12 cellular contexts compared by ENCODE assay signal in the genomic region with DNA sequence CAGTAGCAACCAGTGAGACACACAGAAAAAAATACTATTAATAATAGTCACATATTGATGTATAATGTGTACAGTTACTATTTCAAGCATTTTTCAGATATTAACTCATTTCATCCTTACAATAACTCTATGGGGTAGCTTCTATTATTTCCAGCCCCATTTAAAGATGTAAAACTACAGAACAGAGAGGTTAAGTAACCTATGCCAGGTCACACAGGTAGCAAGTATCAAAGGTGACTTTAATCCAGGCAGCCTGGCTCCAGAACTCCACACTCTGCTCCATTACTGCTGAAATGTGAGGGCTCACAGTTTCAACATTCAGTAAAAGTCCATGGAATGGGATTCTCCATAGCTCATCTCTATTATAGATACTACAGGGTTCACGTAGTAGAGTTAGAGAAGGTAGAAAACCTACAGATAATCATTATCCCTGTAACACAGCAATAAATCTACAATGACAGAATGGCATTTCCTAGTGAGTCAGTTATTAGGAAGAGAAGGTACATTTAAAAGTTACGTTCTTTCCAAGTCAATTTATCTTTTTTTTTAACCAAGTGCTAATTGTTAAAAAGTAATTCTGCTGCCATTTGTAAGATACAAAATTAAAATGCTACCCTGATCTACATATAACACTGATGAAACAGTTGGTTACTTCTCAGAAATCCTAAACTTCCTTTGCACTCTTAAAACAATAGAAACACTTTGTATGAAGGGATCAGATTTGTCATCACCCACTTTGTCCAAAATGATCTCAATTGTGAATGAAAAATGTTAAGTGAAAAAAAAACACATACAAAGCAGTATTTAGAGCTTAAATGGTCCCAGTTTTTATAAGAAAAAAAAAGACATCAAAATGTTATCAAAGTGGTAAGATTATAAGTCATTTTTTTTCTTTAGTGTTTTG. TPM values are rescaled to one million over a fixed set of nuclear protein-coding genes. Genes with fewer than 3 reads are reported as not detected.
DNase-seq lines count a peak whose midpoint lies in the region; ATAC-seq, FAIRE-seq and TF ChIP-seq lines count a peak whose summit lies in the region.
"Had no signal": no experiment of that assay in that cellular context is flagged by ENCODE, and none has a peak within 500 bp of the region (broad histone marks: within the 10 kb centered on the region; RNA-seq: fewer than 3 reads in every experiment).

No MANE protein-coding gene starts in this region.

- no peak overlapping the region for H3K4me3 ChIP-seq in A549
- H3K4me3 ChIP-seq: SK-N-MC had no signal

- DNase-seq in A549 (ENCODE audit: low read depth in 1 of 2, low spot score in 1 of 2) (no peak), HT-29 (ENCODE audit: low spot score) (peak; percentile 24), chondrocyte (ENCODE audit: low spot score) (no peak), D721Med (ENCODE audit: insufficient read length, low spot score) (no peak), RKO (ENCODE audit: low spot score) (no peak)
- no peak for DNase-seq in activated CD4-positive, CD25-positive, alpha-beta regulatory T cell treated with anti-CD3 and anti-CD28 coated beads, Interleukin-2, amount 50 U/mL, for 72 hours
- no peak for DNase-seq in effector memory CD8-positive, alpha-beta T cell
- DNase-seq: central memory CD4-positive, alpha-beta T cell; glutamatergic neuron had no signal

- H3K36me3 Mint-ChIP-seq in chondrocyte (ENCODE audit: low read depth) = no peaks in the 10 kb centered on the region
- H3K36me3 Mint-ChIP-seq in nephron (ENCODE audit: low read depth) = peaks cover 17% of the 10 kb centered on the region
- H3K36me3 Mint-ChIP-seq in effector memory CD8-positive, alpha-beta T cell (ENCODE audit: insufficient read depth) = peaks cover 15% of the 10 kb centered on the region

- WGBS in A549 (ENCODE audit: missing lambda C conversion rate) = 45% methylated on average over 2 of the region's 2 CpGs

- CTCF ChIA-PET in A549 (lab: Yijun Ruan, JAX) = interaction anchor here (0.8 to 2.1 kb wide), 5 partner anchors 10 to 64 kb away, joined by 3 to 6 read pairs (median 5); no protein-coding TSS in a partner anchor

- H3K27me3 Mint-ChIP-seq in chondrocyte (ENCODE audit: low read depth) (no peaks in the 10 kb centered on the region), nephron (ENCODE audit: low read depth) (no peaks in the 10 kb centered on the region)
- no peaks in the 10 kb centered on the region for H3K27me3 Mint-ChIP-seq in effector memory CD8-positive, alpha-beta T cell

- POLR2A ChIA-PET in A549 (lab: Yijun Ruan, JAX) = no interaction called here

- H3K27ac ChIP-seq in A549 = peak overlapping the region; percentile 56 to 83
- H3K27ac ChIP-seq: SK-N-MC had no signal

- H3K9me3 Mint-ChIP-seq in chondrocyte (ENCODE audit: low read depth) (no peaks in the 10 kb centered on the region), nephron (no peaks in the 10 kb centered on the region)
- H3K9me3 Mint-ChIP-seq in effector memory CD8-positive, alpha-beta T cell = no peaks in the 10 kb centered on the region
- H3K9me3 Mint-ChIP-seq: IgD-negative memory B cell had no signal

- no peaks in the 10 kb centered on the region for H3K9me3 ChIP-seq in A549

- TF ChIP-seq EP300 in A549 (IDR thresholded peaks at IDR 0.05) = no peak

- H3K4me1 Mint-ChIP-seq in chondrocyte (ENCODE audit: low read depth) (peaks cover 46% of the 10 kb centered on the region), nephron (peaks cover 51% of the 10 kb centered on the region)
- H3K4me1 Mint-ChIP-seq in effector memory CD8-positive, alpha-beta T cell (ENCODE audit: low read depth in 2 of 2) = peaks cover 33 to 66% of the 10 kb centered on the region in 2 donors

- FAIRE-seq in A549 (lab: Jason Lieb, UNC) (no peak), D721Med (lab: Jason Lieb, UNC) (no peak)

- TF ChIP-seq POLR2A in A549 (IDR thresholded peaks at IDR 0.05; ENCODE audit: low read length) = no peak

- TF ChIP-seq RAD21 in A549 (conservative IDR thresholded peaks at IDR 0.05 in 1 of 2, IDR thresholded peaks at IDR 0.05 in 1 of 2) = no peak

- ATAC-seq in A549 = no peak
- ATAC-seq in effector memory CD8-positive, alpha-beta T cell (replicated peaks) = no peak

- peak overlapping the region; percentile 69 for H3K4me2 ChIP-seq in A549

- H3K4me3 Mint-ChIP-seq in chondrocyte (ENCODE audit: unreplicated experiment) (no peak overlapping the region), nephron (no peak overlapping the region)
- peak overlapping the region in 1 of 2 donors; percentile 18 for H3K4me3 Mint-ChIP-seq in effector memory CD8-positive, alpha-beta T cell
- H3K4me3 Mint-ChIP-seq: IgD-negative memory B cell had no signal

- H3K27ac Mint-ChIP-seq in chondrocyte (ENCODE audit: unreplicated experiment) (peak overlapping the region; percentile 80), nephron (peak overlapping the region; percentile 6 to 17 (median 16))
- H3K27ac Mint-ChIP-seq in effector memory CD8-positive, alpha-beta T cell = peak overlapping the region in 1 of 2 donors; percentile 70
- H3K27ac Mint-ChIP-seq: IgD-negative memory B cell had no signal

- H3K4me1 ChIP-seq in A549 = peaks cover 55% of the 10 kb centered on the region

- no peak for TF ChIP-seq CTCF in A549 (IDR thresholded peaks at IDR 0.05)
- no peak for TF ChIP-seq CTCF in chondrocyte (IDR thresholded peaks at IDR 0.05)
- TF ChIP-seq CTCF in nephron (IDR thresholded peaks at IDR 0.05; ENCODE audit: unreplicated experiment in 3 of 3) = no peak
- no peak for TF ChIP-seq CTCF in D721Med (IDR thresholded peaks at IDR 0.05; ENCODE audit: insufficient read depth, missing control alignments)

TF ChIP-seq in A549, 52 proteins besides CTCF, POLR2A, EP300 and RAD21:
- no peak for TF ChIP-seq ZNF302 (CRISPR knock-in tag; IDR thresholded peaks at IDR 0.05)
- TF ChIP-seq KDM1A (IDR thresholded peaks at IDR 0.05; ENCODE audit: low read depth) = peak; percentile 74; the same call in 1 of the 2 replicates
- TF ChIP-seq ZFP36 (IDR thresholded peaks at IDR 0.05; ENCODE audit: borderline replicate concordance, partially characterized antibody) = peak; percentile 20
- peak; percentile 78; the same call in 1 of the 2 replicates for TF ChIP-seq HDAC2 (IDR thresholded peaks at IDR 0.05)

RNA-seq across cellular contexts. Expression of gene RELL1, which starts 18.7 kb away (rescaled TPM):
- polyA plus RNA-seq in A549 (2011; rRNA removed) = 7.9 and 9.6 TPM in 2 replicates
- 3.5 and 4.7 TPM in 2 replicates for polyA plus RNA-seq in A549 (2012; cell fraction: cytosol; rRNA removed)
- 2.5 and 3.3 TPM in 2 replicates for polyA plus RNA-seq in A549 (2012; cell fraction: nucleus; rRNA removed)
- 4.9 to 5.8 TPM (median 5.0 TPM) in 3 replicates for polyA plus RNA-seq in A549 (2017; fragmentation: RNase III; extraction: RNeasy Plus Mini Kit Qiagen cat#74134 plus additional on column Dnase treatment)
- polyA minus RNA-seq in A549 (2011; rRNA and poly(A)+ RNA removed) = 24.9 and 28.2 TPM in 2 replicates
- total RNA-seq in HT-29 (2014; rRNA removed; shearing (Covaris generic)) = 29.9 and 32.1 TPM in 2 replicates
- 18.2 to 24.8 TPM (median 22.8 TPM) in 3 replicates for total RNA-seq in chondrocyte
